16 cellular contexts compared by ENCODE assay signal in genomic region chr17:47955497-47956461, GRCh38. TPM values are rescaled to one million over a fixed set of nuclear protein-coding genes. Genes with fewer than 3 reads are reported as not detected.
DNase-seq lines count a peak whose midpoint lies in the region; ATAC-seq and TF ChIP-seq lines count a peak whose summit lies in the region.
"Had no signal": no experiment of that assay in that cellular context is flagged by ENCODE, and none has a peak within 500 bp of the region (broad histone marks: within the 10 kb centered on the region; RNA-seq: fewer than 3 reads in every experiment).

No MANE protein-coding gene starts in this region.

- peak; percentile 82 to 91 (median 90) for TF ChIP-seq POLR2A in body of pancreas (IDR thresholded peaks at IDR 0.05)

- H2BK12ac ChIP-seq in mesenchymal stem cell (ENCODE audit: low read length in 2 of 2) = no peak overlapping the region

- H4K91ac ChIP-seq in mesenchymal stem cell (ENCODE audit: low read length) = no peak overlapping the region

- TF ChIP-seq CTCF in body of pancreas (IDR thresholded peaks at IDR 0.05) = no peak

- intact Hi-C loops in body of pancreas (cut with DNase I) = no loop called here

- no peak overlapping the region for H3K4me2 ChIP-seq in mesenchymal stem cell (ENCODE audit: low read length, poor library complexity, severe bottlenecking)

- H3K27me3 ChIP-seq in body of pancreas = no peaks in the 10 kb centered on the region
- H3K27me3 ChIP-seq in mesenchymal stem cell (ENCODE audit: control insufficient read depth in 1 of 2, insufficient read depth in 1 of 2, low read length in 2 of 2) = peaks cover 0 to 12% of the 10 kb centered on the region in 2 experiments
- H3K27me3 ChIP-seq: heart right ventricle had no signal

- peak overlapping the region; percentile 4 for H2AK5ac ChIP-seq in mesenchymal stem cell (ENCODE audit: low read length, severe bottlenecking)

- no peak overlapping the region for H3K23ac ChIP-seq in mesenchymal stem cell (ENCODE audit: low read length in 2 of 2)

- H2BK5ac ChIP-seq in mesenchymal stem cell (ENCODE audit: low read depth, low read length, poor library complexity, severe bottlenecking) = no peak overlapping the region

- ATAC-seq in body of pancreas (peak; percentile 70), HG03442 (IDR thresholded peaks at IDR 0.05; ENCODE audit: unreplicated experiment) (no peak)
- ATAC-seq: heart right ventricle, T-helper 17 cell had no signal

- no peak overlapping the region for H4K8ac ChIP-seq in mesenchymal stem cell (ENCODE audit: low read length)

- H3K18ac ChIP-seq in mesenchymal stem cell (ENCODE audit: low read depth in 1 of 2, low read length in 2 of 2) = no peak overlapping the region

- H2BK15ac ChIP-seq in mesenchymal stem cell (ENCODE audit: low read depth, poor library complexity, severe bottlenecking) = no peak overlapping the region

- no peak overlapping the region for H3K4ac ChIP-seq in mesenchymal stem cell (ENCODE audit: low read depth in 1 of 2, low read length in 2 of 2)

- WGBS in body of pancreas, 2 donors = 18 to 20% methylated on average over 5 to 7 of the region's 7 CpGs
- 81% methylated on average over 7 of the region's 7 CpGs for WGBS in mesenchymal stem cell

- H3K14ac ChIP-seq in mesenchymal stem cell (ENCODE audit: low read length in 2 of 2) = no peak overlapping the region

- H3K4me1 ChIP-seq in body of pancreas (peaks cover 69% of the 10 kb centered on the region), mesenchymal stem cell (ENCODE audit: control insufficient read depth, insufficient read depth, low read depth, low read length) (peaks cover 32% of the 10 kb centered on the region)
- H3K4me1 ChIP-seq: heart right ventricle, left ventricle myocardium inferior had no signal

- H3K4me3 ChIP-seq in body of pancreas (peak overlapping the region; percentile 69 to 80), mesenchymal stem cell (ENCODE audit: insufficient read depth in 1 of 2, low read depth in 1 of 2, low read length in 2 of 2) (no peak overlapping the region)
- H3K4me3 ChIP-seq: heart right ventricle, left ventricle myocardium inferior had no signal

- H3K79me1 ChIP-seq in mesenchymal stem cell (replicated peaks; ENCODE audit: low read length, poor library complexity, severe bottlenecking) = no peaks in the 10 kb centered on the region

- DNase-seq in NCI-H2196 (lab: John Stamatoyannopoulos, UW; ENCODE audit: unreplicated experiment) (peak; percentile 57), NCI-H2196 treated with DMSO at 0.1 percent for 48 hours (lab: John Stamatoyannopoulos, UW; ENCODE audit: unreplicated experiment) (no peak), body of pancreas (peak; percentile 94 to 98 (median 96)), mesenchymal stem cell (no peak), NCI-H1048 (lab: John Stamatoyannopoulos, UW) (no peak), T1000 (lab: John Stamatoyannopoulos, UW) (no peak), CD1c-positive myeloid dendritic cell (ENCODE audit: extremely low spot score) (no peak)
- DNase-seq: activated CD4-positive, alpha-beta memory T cell treated with anti-CD3 and anti-CD28 coated beads for 36 hours; activated effector memory CD4-positive, alpha-beta T cell treated with Interleukin-2 at 50 U/mL for 16 hours; H7; heart right ventricle; left ventricle myocardium inferior; NCI-H2227 treated with DMSO at 0.1 percent for 48 hours; stimulated activated CD4-positive, alpha-beta T cell treated with anti-CD3 and anti-CD28 coated beads, Interleukin-15, amount 100 ng/mL, for 24 hours; T-helper 17 cell had no signal

- no peaks in the 10 kb centered on the region for H3K9me3 ChIP-seq in body of pancreas
- H3K9me3 ChIP-seq in mesenchymal stem cell (ENCODE audit: control insufficient read depth, low read length) = no peaks in the 10 kb centered on the region
- H3K9me3 ChIP-seq: heart right ventricle, left ventricle myocardium inferior had no signal

- no peak overlapping the region for H2AFZ ChIP-seq in mesenchymal stem cell (ENCODE audit: low read depth, low read length)

- H3K9ac ChIP-seq in mesenchymal stem cell (ENCODE audit: low read length) = no peak overlapping the region

- H3K27ac ChIP-seq in body of pancreas = peak overlapping the region; percentile 89 to 99 (median 96)
- no peak overlapping the region for H3K27ac ChIP-seq in mesenchymal stem cell (ENCODE audit: low read length, poor library complexity, severe bottlenecking)
- H3K27ac ChIP-seq: heart right ventricle, left ventricle myocardium inferior had no signal

- peaks cover 4 to 8% of the 10 kb centered on the region in 2 donors for H3K36me3 ChIP-seq in body of pancreas (replicated peaks in 1 of 2; ENCODE audit: insufficient read depth in 1 of 2, low read depth in 2 of 2)
- peaks cover 0 to 13% of the 10 kb centered on the region in 2 experiments for H3K36me3 ChIP-seq in mesenchymal stem cell (ENCODE audit: control insufficient read depth in 1 of 2, insufficient read depth in 2 of 2, low read depth in 1 of 2, low read length in 2 of 2)
- H3K36me3 ChIP-seq: heart right ventricle, left ventricle myocardium inferior had no signal

- no peak overlapping the region for H2BK120ac ChIP-seq in mesenchymal stem cell (ENCODE audit: low read depth, low read length)

RNA-seq across cellular contexts. Expression of gene PRR15L, which starts 1.9 kb away (rescaled TPM):
- total RNA-seq in body of pancreas = 10 to 100 TPM; 36.6 to 63.3 TPM
- polyA plus RNA-seq in mesenchymal stem cell (2013, experiment 1 of 2) = not detected
- not detected for polyA plus RNA-seq in mesenchymal stem cell (2013, experiment 2 of 2)
- total RNA-seq: activated CD4-positive, alpha-beta memory T cell treated with anti-CD3 and anti-CD28 coated beads for 36 hours; heart right ventricle; T-helper 17 cell had no signal
- polyA plus RNA-seq: heart right ventricle had no signal

RNA-seq across cellular contexts. Expression of gene PNPO, which starts 14.4 kb away (rescaled TPM):
- 10 to 100 TPM; 27.8 to 55.4 TPM for total RNA-seq in body of pancreas
- polyA plus RNA-seq in mesenchymal stem cell (2013, experiment 1 of 2) = 6.1 TPM
- 5.4 TPM for polyA plus RNA-seq in mesenchymal stem cell (2013, experiment 2 of 2)

RNA-seq across cellular contexts. Expression of gene CDK5RAP3, which starts 15.1 kb away (rescaled TPM):
- total RNA-seq in body of pancreas = 100 to 1,000 TPM; 209 to 588 TPM
- polyA plus RNA-seq in mesenchymal stem cell (2013, experiment 1 of 2) = 75.6 TPM
- 69.9 TPM for polyA plus RNA-seq in mesenchymal stem cell (2013, experiment 2 of 2)

RNA-seq across cellular contexts. Expression of gene SP2, which starts 59.7 kb away (rescaled TPM):
- total RNA-seq in body of pancreas = 1 to 10 TPM; 4.7 to 6.3 TPM
- 25.4 TPM for polyA plus RNA-seq in mesenchymal stem cell (2013, experiment 1 of 2)
- 26.2 TPM for polyA plus RNA-seq in mesenchymal stem cell (2013, experiment 2 of 2)

Comparison
In these comparisons a context has a peak if more than half of its experiments do, and no peak if none do; other contexts are left out.
1. DNase-seq: peak in NCI-H2196 (single experiment) and body of pancreas (4 of 4); none in NCI-H2196 treated with DMSO at 0.1 percent for 48 hours (single experiment), mesenchymal stem cell (single experiment), NCI-H1048 (single experiment), T1000 (single experiment) and CD1c-positive myeloid dendritic cell (single experiment).
2. H3K4me3 ChIP-seq: peak in body of pancreas (2 of 2); none in mesenchymal stem cell (0 of 2).